8 cellular contexts compared by ENCODE assay signal in the genomic region with DNA sequence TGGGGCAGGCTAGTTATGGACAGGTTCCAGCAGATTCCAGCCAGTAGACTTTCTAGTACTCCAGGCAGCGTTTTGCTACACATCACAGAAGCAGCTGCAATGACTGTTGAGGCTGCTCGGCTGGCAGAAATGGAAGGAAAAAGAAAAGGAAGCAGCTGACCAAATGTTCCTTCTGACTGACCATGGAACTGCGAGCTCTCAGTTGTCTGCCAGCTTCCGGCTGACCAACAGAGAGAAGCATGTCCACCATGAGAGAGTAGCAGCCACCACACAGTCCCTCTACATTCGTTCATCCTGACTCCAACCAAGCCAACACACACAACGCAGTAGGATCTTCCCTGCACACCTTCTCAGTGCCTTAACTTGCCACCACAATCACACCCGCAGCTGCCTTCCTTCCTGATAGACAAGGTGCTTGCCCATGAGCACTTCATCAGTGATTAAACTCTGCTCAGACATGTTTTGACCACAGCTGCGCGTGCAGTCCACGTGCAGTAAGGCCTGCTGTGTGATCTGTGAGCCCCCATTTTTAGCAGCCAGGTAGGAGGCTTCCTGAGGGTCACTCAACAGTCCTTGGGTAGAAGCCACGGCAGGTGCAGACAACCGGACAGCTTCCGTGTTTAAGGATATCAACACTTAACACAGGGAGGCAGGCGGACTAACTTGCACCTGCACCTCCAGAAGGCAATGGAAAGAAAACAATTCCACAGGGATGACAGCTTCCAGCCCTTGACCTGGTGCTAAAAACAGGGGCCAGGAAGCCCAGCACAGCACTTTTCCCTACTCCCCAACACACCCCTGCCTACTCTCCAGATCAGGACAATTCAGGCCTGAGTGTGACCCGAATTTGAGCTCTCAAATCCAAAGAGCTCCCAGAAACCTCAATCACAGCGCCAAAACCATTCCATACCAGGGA. TPM values are rescaled to one million over a fixed set of nuclear protein-coding genes. Genes with fewer than 3 reads are reported as not detected.
A peak's percentile ranks its signal among the peaks of the same experiment; 100 is the strongest.
DNase-seq lines count a peak whose midpoint lies in the region; ATAC-seq and TF ChIP-seq lines count a peak whose summit lies in the region.

No MANE protein-coding gene starts in this region.

- H3K9me3 Mint-ChIP-seq in activated T-helper 2 cell treated with anti-CD3 and anti-CD28 coated beads, Interferon-gamma antibody, Interleukin-2, Interleukin-4, amounts not matched to agents 10 μg/mL and 5 μg/mL and 100 μg/mL, durations not matched to agents 14 hours and 24 hours and 36 hours, result no peaks in the 10 kb centered on the region

- peaks cover 45% of the 10 kb centered on the region for H3K79me2 ChIP-seq in osteoblast (ENCODE audit: insufficient read depth, low read length)

- H3K27me3 Mint-ChIP-seq in activated T-helper 2 cell treated with anti-CD3 and anti-CD28 coated beads, Interferon-gamma antibody, Interleukin-2, Interleukin-4, amounts not matched to agents 10 μg/mL and 5 μg/mL and 100 μg/mL, durations not matched to agents 14 hours and 24 hours and 36 hours (ENCODE audit: low read depth), result no peaks in the 10 kb centered on the region

- peak; percentile 35 for ATAC-seq in GM18873 (IDR thresholded peaks at IDR 0.05; ENCODE audit: low FRiP score, unreplicated experiment)

- H3K4me3 Mint-ChIP-seq in activated T-helper 2 cell treated with anti-CD3 and anti-CD28 coated beads, Interferon-gamma antibody, Interleukin-2, Interleukin-4, amounts not matched to agents 10 μg/mL and 5 μg/mL and 100 μg/mL, durations not matched to agents 14 hours and 24 hours and 36 hours (ENCODE audit: low read depth), result peak overlapping the region; percentile 92

- peaks cover 55% of the 10 kb centered on the region for H3K4me1 ChIP-seq in osteoblast (ENCODE audit: insufficient read depth, low read length)

- H3K36me3 Mint-ChIP-seq in activated T-helper 2 cell treated with anti-CD3 and anti-CD28 coated beads, Interferon-gamma antibody, Interleukin-2, Interleukin-4, amounts not matched to agents 10 μg/mL and 5 μg/mL and 100 μg/mL, durations not matched to agents 14 hours and 24 hours and 36 hours (ENCODE audit: low read depth), result peaks cover 21% of the 10 kb centered on the region

- H3K27me3 ChIP-seq in osteoblast (ENCODE audit: insufficient read depth, low read length), result no peaks in the 10 kb centered on the region

- peak overlapping the region; percentile 78 for H2AFZ ChIP-seq in osteoblast (ENCODE audit: low read length)

- no peaks in the 10 kb centered on the region for H3K9me3 ChIP-seq in osteoblast (ENCODE audit: low read depth, low read length)

- peak; percentile 44 for DNase-seq in AG20443 (ENCODE audit: low spot score)
- DNase-seq in NCI-H510A (lab: John Stamatoyannopoulos, UW), result peak; percentile 68
- DNase-seq in activated T-helper 2 cell treated with anti-CD3 and anti-CD28 coated beads, Interferon-gamma antibody, Interleukin-2, Interleukin-4, amounts not matched to agents 10 μg/mL and 5 μg/mL and 100 μg/mL, durations not matched to agents 14 hours and 24 hours and 36 hours (ENCODE audit: low spot score), result no peak
- peak; percentile 83 for DNase-seq in glomerular visceral epithelial cell (ENCODE audit: extremely low spot score)
- DNase-seq in osteoblast (ENCODE audit: insufficient read length, low spot score, missing footprints), result peak; percentile 93
- no peak for DNase-seq in NCI-H2171 treated with DMSO at 0.1 percent for 48 hours (lab: John Stamatoyannopoulos, UW)
- DNase-seq in COLO829 (ENCODE audit: low spot score), result no peak

- intact Hi-C loops in activated T-helper 2 cell treated with anti-CD3 and anti-CD28 coated beads, Interferon-gamma antibody, Interleukin-2, Interleukin-4, amounts not matched to agents 10 μg/mL and 5 μg/mL and 100 μg/mL, durations not matched to agents 14 hours and 24 hours and 36 hours (cut with micrococcal nuclease), result no loop called here

- peak overlapping the region; percentile 98 for H3K4me2 ChIP-seq in osteoblast (ENCODE audit: insufficient read depth, low read length)

- peaks cover 31% of the 10 kb centered on the region for H3K4me1 Mint-ChIP-seq in activated T-helper 2 cell treated with anti-CD3 and anti-CD28 coated beads, Interferon-gamma antibody, Interleukin-2, Interleukin-4, amounts not matched to agents 10 μg/mL and 5 μg/mL and 100 μg/mL, durations not matched to agents 14 hours and 24 hours and 36 hours (ENCODE audit: low read depth)

- peak overlapping the region; percentile 59 for H3K27ac ChIP-seq in osteoblast (ENCODE audit: low read depth, low read length)

- peaks cover 3% of the 10 kb centered on the region for H4K20me1 ChIP-seq in osteoblast (ENCODE audit: insufficient read depth, low read length)

- H3K27ac Mint-ChIP-seq in activated T-helper 2 cell treated with anti-CD3 and anti-CD28 coated beads, Interferon-gamma antibody, Interleukin-2, Interleukin-4, amounts not matched to agents 10 μg/mL and 5 μg/mL and 100 μg/mL, durations not matched to agents 14 hours and 24 hours and 36 hours, result peak overlapping the region; percentile 91

- H3K4me3 ChIP-seq in osteoblast (ENCODE audit: insufficient read depth, low read length), result peak overlapping the region; percentile 78

- no peak for TF ChIP-seq CTCF in osteoblast (IDR thresholded peaks at IDR 0.05; ENCODE audit: extremely low read depth, low read depth, low read length)

- no peaks in the 10 kb centered on the region for H3K36me3 ChIP-seq in osteoblast (ENCODE audit: insufficient read depth, low read length)

RNA-seq across cellular contexts. Expression of gene TGFBRAP1, which starts 1.0 kb away (rescaled TPM):
- total RNA-seq in activated T-helper 2 cell treated with anti-CD3 and anti-CD28 coated beads, Interferon-gamma antibody, Interleukin-2, Interleukin-4, amounts not matched to agents 10 μg/mL and 5 μg/mL and 100 μg/mL, durations not matched to agents 14 hours and 24 hours and 36 hours, result 23.4 and 24.2 TPM in 2 replicates
- total RNA-seq in osteoblast, result 32.6 and 32.7 TPM in 2 replicates

RNA-seq across cellular contexts. Expression of gene C2orf49, which starts 8.8 kb away (rescaled TPM):
- total RNA-seq in activated T-helper 2 cell treated with anti-CD3 and anti-CD28 coated beads, Interferon-gamma antibody, Interleukin-2, Interleukin-4, amounts not matched to agents 10 μg/mL and 5 μg/mL and 100 μg/mL, durations not matched to agents 14 hours and 24 hours and 36 hours, result 18.6 and 19.0 TPM in 2 replicates
- total RNA-seq in osteoblast, result 18.0 and 18.1 TPM in 2 replicates

Comparison
In these comparisons a context has a peak if more than half of its experiments do, and no peak if none do; other contexts are left out.
1. DNase-seq: peak in AG20443 (single experiment), NCI-H510A (single experiment), glomerular visceral epithelial cell (single experiment) and osteoblast (single experiment); none in activated T-helper 2 cell treated with anti-CD3 and anti-CD28 coated beads, Interferon-gamma antibody, Interleukin-2, Interleukin-4, amounts not matched to agents 10 μg/mL and 5 μg/mL and 100 μg/mL, durations not matched to agents 14 hours and 24 hours and 36 hours (single experiment), NCI-H2171 treated with DMSO at 0.1 percent for 48 hours (single experiment) and COLO829 (single experiment).